In genomic region chr14:50003213-50004021, GRCh38 we compare ENCODE assay signal across 8 cellular contexts.
DNase-seq lines count a peak whose midpoint lies in the region; ATAC-seq and TF ChIP-seq lines count a peak whose summit lies in the region.

No MANE protein-coding gene starts in this region.

- peak; percentile 21 to 29 for ATAC-seq in CD4-positive, CD25-positive, alpha-beta regulatory T cell (ENCODE audit: low read depth in 2 of 2)
- peak; percentile 62 for ATAC-seq in GM19324 (IDR thresholded peaks at IDR 0.05; ENCODE audit: low FRiP score, unreplicated experiment)
- ATAC-seq in HG03432 (IDR thresholded peaks at IDR 0.05; ENCODE audit: unreplicated experiment) = peak; percentile 48

- intact Hi-C loops in OCI-LY7 (cut with micrococcal nuclease; ENCODE audit: unreplicated experiment) = loop anchor here (1.0 to 5.0 kb wide), 7 partner anchors 73 to 529 kb away; partner anchors contain the start of genes LRR1 and MAP4K5

- H3K79me2 ChIP-seq in OCI-LY7 (ENCODE audit: insufficient read depth, low read depth, low read length) (peaks cover 5% of the 10 kb centered on the region; the same call in 1 of the 2 replicates), fibroblast of lung (ENCODE audit: control insufficient read depth, insufficient read depth, low read length) (no peaks in the 10 kb centered on the region)

- H3K4me2 ChIP-seq in OCI-LY7 (ENCODE audit: low read length) = peak overlapping the region; percentile 86
- H3K4me2 ChIP-seq in fibroblast of lung (ENCODE audit: extremely low read depth, insufficient read depth, low read length) = peak overlapping the region; percentile 76

- H3K9me2 ChIP-seq in OCI-LY7 (ENCODE audit: insufficient read depth, low read length) = no peaks in the 10 kb centered on the region

- H3K27ac ChIP-seq in CD4-positive, CD25-positive, alpha-beta regulatory T cell (ENCODE audit: insufficient read depth, low read length, poor library complexity, severe bottlenecking) = peak overlapping the region; percentile 97
- peak overlapping the region; percentile 93 for H3K27ac ChIP-seq in OCI-LY7 (ENCODE audit: low read depth, low read length, poor library complexity, severe bottlenecking)
- H3K27ac ChIP-seq in fibroblast of lung (ENCODE audit: insufficient read depth, low read length) = peak overlapping the region; percentile 97
- H3K27ac ChIP-seq in stomach smooth muscle (ENCODE audit: low read length) = peak overlapping the region; percentile 71

- peak overlapping the region; percentile 82 for H3K4me3 ChIP-seq in CD4-positive, CD25-positive, alpha-beta regulatory T cell (ENCODE audit: low read depth, low read length)
- H3K4me3 ChIP-seq in OCI-LY7 (ENCODE audit: low read depth, low read length, poor library complexity, severe bottlenecking) (peak overlapping the region; percentile 67), fibroblast of lung (replicated peaks in 1 of 4; ENCODE audit: control extremely low read depth in 1 of 4, insufficient read depth in 1 of 4, low read depth in 3 of 4, low read length in 4 of 4) (peak overlapping the region; percentile 29 to 63 (median 51)), stomach smooth muscle (ENCODE audit: low read length in 2 of 2) (peak overlapping the region; percentile 61 to 79)

- H4K20me1 ChIP-seq in OCI-LY7 (ENCODE audit: insufficient read depth, low read length) = no peaks in the 10 kb centered on the region
- H4K20me1 ChIP-seq in fibroblast of lung (ENCODE audit: control insufficient read depth, extremely low read depth, insufficient read depth, low read length) = no peaks in the 10 kb centered on the region

- peaks cover 6% of the 10 kb centered on the region for H3K27me3 Mint-ChIP-seq in CD4-positive, CD25-positive, alpha-beta regulatory T cell
- H3K27me3 Mint-ChIP-seq in nephron progenitor cell (ENCODE audit: low read depth, poor library complexity) = peaks cover 38% of the 10 kb centered on the region

- no peaks in the 10 kb centered on the region for H3K27me3 ChIP-seq in CD4-positive, CD25-positive, alpha-beta regulatory T cell (ENCODE audit: control insufficient read depth, insufficient read depth, low read length)
- H3K27me3 ChIP-seq in fibroblast of lung (ENCODE audit: control insufficient read depth, insufficient read depth, low read length) (no peaks in the 10 kb centered on the region), stomach smooth muscle (ENCODE audit: control insufficient read depth in 1 of 2, insufficient read depth in 2 of 2, low read length in 2 of 2) (no peaks in the 10 kb centered on the region)

- no peaks in the 10 kb centered on the region for H3K36me3 ChIP-seq in CD4-positive, CD25-positive, alpha-beta regulatory T cell (ENCODE audit: control insufficient read depth, insufficient read depth, low read length)
- no peaks in the 10 kb centered on the region for H3K36me3 ChIP-seq in OCI-LY7 (ENCODE audit: insufficient read depth, low read length)
- no peaks in the 10 kb centered on the region for H3K36me3 ChIP-seq in fibroblast of lung (ENCODE audit: control insufficient read depth, insufficient read depth, low read length)
- H3K36me3 ChIP-seq in stomach smooth muscle (ENCODE audit: control insufficient read depth in 2 of 2, insufficient read depth in 2 of 2, low read length in 2 of 2) = no peaks in the 10 kb centered on the region

- no peaks in the 10 kb centered on the region for H3K9me3 Mint-ChIP-seq in CD4-positive, CD25-positive, alpha-beta regulatory T cell
- H3K9me3 Mint-ChIP-seq in nephron progenitor cell = no peaks in the 10 kb centered on the region

- no peaks in the 10 kb centered on the region for H3K36me3 Mint-ChIP-seq in CD4-positive, CD25-positive, alpha-beta regulatory T cell
- no peaks in the 10 kb centered on the region for H3K36me3 Mint-ChIP-seq in nephron progenitor cell (ENCODE audit: low read depth)

- H3K9ac ChIP-seq in fibroblast of lung (ENCODE audit: insufficient read depth, low read length) (peak overlapping the region; percentile 61), stomach smooth muscle (ENCODE audit: low read length in 2 of 2) (peak overlapping the region; percentile 39 to 68)

- peaks cover 55% of the 10 kb centered on the region for H3K4me1 ChIP-seq in CD4-positive, CD25-positive, alpha-beta regulatory T cell (ENCODE audit: control insufficient read depth, insufficient read depth, low read length, poor library complexity, severe bottlenecking)
- peaks cover 86% of the 10 kb centered on the region for H3K4me1 ChIP-seq in OCI-LY7 (ENCODE audit: insufficient read depth, low read length, poor library complexity, severe bottlenecking)
- peaks cover 34% of the 10 kb centered on the region for H3K4me1 ChIP-seq in fibroblast of lung (ENCODE audit: control insufficient read depth, extremely low read depth, insufficient read depth, low read length)
- H3K4me1 ChIP-seq in stomach smooth muscle (ENCODE audit: control insufficient read depth, insufficient read depth, low read length) = peaks cover 32% of the 10 kb centered on the region

- peak overlapping the region; percentile 96 to 98 (median 97) for H3K27ac Mint-ChIP-seq in CD4-positive, CD25-positive, alpha-beta regulatory T cell
- no peak overlapping the region for H3K27ac Mint-ChIP-seq in nephron progenitor cell

- peak overlapping the region; percentile 48; the same call in 1 of the 2 replicates for H2AFZ ChIP-seq in OCI-LY7 (ENCODE audit: low read length)
- peak overlapping the region; percentile 6 for H2AFZ ChIP-seq in fibroblast of lung (ENCODE audit: low read length)

- peak; percentile 38 for TF ChIP-seq CTCF in OCI-LY7 (conservative IDR thresholded peaks at IDR 0.05; ENCODE audit: low read length)
- peak; percentile 5 to 11 for TF ChIP-seq CTCF in fibroblast of lung (conservative IDR thresholded peaks at IDR 0.05 in 1 of 2, IDR thresholded peaks at IDR 0.05 in 1 of 2; ENCODE audit: low read depth in 1 of 2, low read length in 2 of 2)
- no peak for TF ChIP-seq CTCF in nephron progenitor cell (IDR thresholded peaks at IDR 0.05)

- H3K4me3 Mint-ChIP-seq in CD4-positive, CD25-positive, alpha-beta regulatory T cell = peak overlapping the region; percentile 84 to 95 (median 89)
- peak overlapping the region; percentile 81 for H3K4me3 Mint-ChIP-seq in nephron progenitor cell

- CTCF ChIA-PET in OCI-LY7 (lab: Charles Lee; ENCODE audit: unreplicated experiment) = interaction anchor here (0.6 to 1.3 kb wide), 3 partner anchors 28 to 124 kb away, joined by 3 read pairs; no protein-coding TSS in a partner anchor

- POLR2A ChIA-PET in OCI-LY7 (lab: Charles Lee) = interaction anchor here (0.5 to 15.9 kb wide), 19 partner anchors 20 to 148 kb away, joined by 3 to 261 read pairs (median 4); partner anchors contain the start of gene ARF6

- no TSS peak for BruUV-seq in OCI-LY7 (replicated peaks; lab: Mats Ljungman, UMichigan)

- H3K4me1 Mint-ChIP-seq in CD4-positive, CD25-positive, alpha-beta regulatory T cell = peaks cover 15 to 62% (median 30%) of the 10 kb centered on the region in 4 donors
- peaks cover 48% of the 10 kb centered on the region for H3K4me1 Mint-ChIP-seq in nephron progenitor cell

- no peaks in the 10 kb centered on the region for H3K9me3 ChIP-seq in CD4-positive, CD25-positive, alpha-beta regulatory T cell (ENCODE audit: control insufficient read depth in 2 of 2, low read length in 2 of 2)
- no peaks in the 10 kb centered on the region for H3K9me3 ChIP-seq in OCI-LY7 (ENCODE audit: low read length)
- no peaks in the 10 kb centered on the region for H3K9me3 ChIP-seq in fibroblast of lung (ENCODE audit: control insufficient read depth, insufficient read depth, low read depth, low read length)
- H3K9me3 ChIP-seq in stomach smooth muscle (ENCODE audit: control insufficient read depth in 2 of 2, low read length in 2 of 2) = no peaks in the 10 kb centered on the region

- peak; percentile 70 to 92 (median 73) for DNase-seq in CD4-positive, CD25-positive, alpha-beta regulatory T cell
- DNase-seq in OCI-LY7 (ENCODE audit: low spot score) = peak; percentile 89
- peak; percentile 78 for DNase-seq in activated T-cell treated with anti-CD3 and anti-CD28 coated beads, Interleukin-2, amount 50 U/mL, for 1 hour
- peak; percentile 59 to 66 for DNase-seq in fibroblast of lung (ENCODE audit: low read depth in 2 of 2)
- peak; percentile 71 for DNase-seq in nephron progenitor cell

Comparison
In these comparisons a context has a peak if more than half of its experiments do, and no peak if none do; other contexts are left out.
1. Peak in every context shown above with its lines: DNase-seq, ATAC-seq, H3K4me3 ChIP-seq and H3K27ac ChIP-seq.